In the genomic region with DNA sequence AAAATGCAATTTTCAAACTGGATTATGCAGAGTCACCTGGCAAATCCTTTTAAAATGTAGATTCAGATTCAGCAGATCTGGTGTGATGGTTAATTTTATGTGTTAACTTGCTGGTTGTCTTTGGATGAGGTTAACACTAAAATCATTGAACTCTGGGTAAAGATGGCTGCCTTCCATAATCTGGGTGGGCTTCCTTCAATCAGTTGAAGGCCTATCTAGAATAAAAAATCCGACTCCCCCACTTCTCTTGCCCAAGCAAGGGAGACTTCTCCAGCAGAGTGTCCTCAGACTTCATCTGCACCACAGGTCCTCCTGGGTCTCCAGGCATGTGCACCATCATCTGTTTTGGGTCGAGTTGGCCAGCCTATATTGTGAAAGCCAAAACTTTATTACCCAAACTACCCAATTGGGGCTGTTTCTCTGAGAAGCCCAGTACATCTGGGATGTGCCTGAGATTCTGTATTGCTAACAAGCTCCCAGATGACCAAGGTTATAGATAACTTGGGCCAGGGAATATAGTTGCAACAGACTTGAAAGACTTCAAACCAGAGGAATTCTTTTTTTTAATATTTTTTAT, we compare ENCODE assay signal across 1 cellular context.
TF ChIP-seq lines count a peak whose summit lies in the region.

No MANE protein-coding gene starts in this region.

TF ChIP-seq in H1, 55 proteins besides CTCF, POLR2A, EP300 and RAD21 (continued from another document):
- TF ChIP-seq, protein P1, sequence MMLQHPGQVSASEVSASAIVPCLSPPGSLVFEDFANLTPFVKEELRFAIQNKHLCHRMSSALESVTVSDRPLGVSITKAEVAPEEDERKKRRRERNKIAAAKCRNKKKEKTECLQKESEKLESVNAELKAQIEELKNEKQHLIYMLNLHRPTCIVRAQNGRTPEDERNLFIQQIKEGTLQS (IDR thresholded peaks at IDR 0.05; ENCODE audit: insufficient read depth, low read depth, low read length) = no peak
- TF ChIP-seq ASH2L (IDR thresholded peaks at IDR 0.05; ENCODE audit: low read length) (no peak), POLR2AphosphoS5 (IDR thresholded peaks at IDR 0.05; ENCODE audit: low read depth, low read length) (no peak)
